1 cellular context compared by ENCODE assay signal in genomic region chr2:112644933-112645395, GRCh38.
A peak's percentile ranks its signal among the peaks of the same experiment; 100 is the strongest.
TF ChIP-seq lines count a peak whose summit lies in the region.

No MANE protein-coding gene starts in this region.

TF ChIP-seq in HepG2, 621 proteins besides CTCF, POLR2A, EP300 and RAD21 (continued from another document and continues in another):
- TF ChIP-seq ZNF142 (CRISPR knock-in tag; IDR thresholded peaks at IDR 0.05) (no peak), CEBPB (IDR thresholded peaks at IDR 0.05; ENCODE audit: borderline replicate concordance, low read depth, low read length) (no peak), ZNF207 (IDR thresholded peaks at IDR 0.05; ENCODE audit: borderline replicate concordance) (no peak), ZNF33A (CRISPR knock-in tag; IDR thresholded peaks at IDR 0.05; ENCODE audit: borderline replicate concordance) (0 out of 2 replicates have a peak, but pooled peaks have one; percentile 54), SMAD9 (CRISPR knock-in tag; IDR thresholded peaks at IDR 0.05) (peak; percentile 35; the same call in 1 of the 2 replicates), ZBTB40 (IDR thresholded peaks at IDR 0.05) (no peak), ZBTB40 (CRISPR knock-in tag; IDR thresholded peaks at IDR 0.05) (peak; percentile 43; the same call in 1 of the 2 replicates), ZC3H13 (CRISPR knock-in tag; IDR thresholded peaks at IDR 0.05) (peak; percentile 48; the same call in 1 of the 2 replicates), ZNF841 (CRISPR knock-in tag; IDR thresholded peaks at IDR 0.05; ENCODE audit: borderline replicate concordance) (0 out of 2 replicates have a peak, but pooled peaks have one; percentile 56), ZNF577 (CRISPR knock-in tag; IDR thresholded peaks at IDR 0.05; ENCODE audit: borderline replicate concordance, low read depth) (0 out of 2 replicates have a peak, but pooled peaks have one; percentile 40), CBX1 (IDR thresholded peaks at IDR 0.05; ENCODE audit: low read depth) (peak; percentile 12), ZNF570 (CRISPR knock-in tag; IDR thresholded peaks at IDR 0.05; ENCODE audit: borderline replicate concordance) (no peak), ZNF510 (CRISPR knock-in tag; IDR thresholded peaks at IDR 0.05; ENCODE audit: low read depth) (no peak), ZNF609 (CRISPR knock-in tag; IDR thresholded peaks at IDR 0.05; ENCODE audit: borderline replicate concordance) (peak; percentile 68), ZKSCAN8 (CRISPR knock-in tag; IDR thresholded peaks at IDR 0.05; ENCODE audit: borderline replicate concordance) (peak; percentile 36; the same call in 1 of the 2 replicates), IRF1 (CRISPR knock-in tag; IDR thresholded peaks at IDR 0.05; ENCODE audit: low read depth) (0 out of 2 replicates have a peak, but pooled peaks have one; percentile 61), ZNF230 (CRISPR knock-in tag; IDR thresholded peaks at IDR 0.05) (0 out of 2 replicates have a peak, but pooled peaks have one; percentile 67), THAP9 (CRISPR knock-in tag; IDR thresholded peaks at IDR 0.05; ENCODE audit: borderline replicate concordance) (0 out of 2 replicates have a peak, but pooled peaks have one; percentile 42), TCF7L2 (IDR thresholded peaks at IDR 0.05; ENCODE audit: low read depth, low read length) (no peak), KDM5A (IDR thresholded peaks at IDR 0.05; ENCODE audit: borderline replicate concordance, low read length) (0 out of 2 replicates have a peak, but pooled peaks have one; percentile 13), ZBTB42 (CRISPR knock-in tag; IDR thresholded peaks at IDR 0.05) (0 out of 2 replicates have a peak, but pooled peaks have one; percentile 8), HINFP (CRISPR knock-in tag; IDR thresholded peaks at IDR 0.05; ENCODE audit: low read depth) (no peak), ZNF274 (CRISPR knock-in tag; IDR thresholded peaks at IDR 0.05) (0 out of 2 replicates have a peak, but pooled peaks have one; percentile 38), CC2D1A (CRISPR knock-in tag; IDR thresholded peaks at IDR 0.05) (no peak), TCF12 (IDR thresholded peaks at IDR 0.05) (no peak), TCF12 (CRISPR knock-in tag; IDR thresholded peaks at IDR 0.05) (0 out of 2 replicates have a peak, but pooled peaks have one; percentile 25), PLRG1 (conservative IDR thresholded peaks at IDR 0.05) (no peak)
